In the genomic region with DNA sequence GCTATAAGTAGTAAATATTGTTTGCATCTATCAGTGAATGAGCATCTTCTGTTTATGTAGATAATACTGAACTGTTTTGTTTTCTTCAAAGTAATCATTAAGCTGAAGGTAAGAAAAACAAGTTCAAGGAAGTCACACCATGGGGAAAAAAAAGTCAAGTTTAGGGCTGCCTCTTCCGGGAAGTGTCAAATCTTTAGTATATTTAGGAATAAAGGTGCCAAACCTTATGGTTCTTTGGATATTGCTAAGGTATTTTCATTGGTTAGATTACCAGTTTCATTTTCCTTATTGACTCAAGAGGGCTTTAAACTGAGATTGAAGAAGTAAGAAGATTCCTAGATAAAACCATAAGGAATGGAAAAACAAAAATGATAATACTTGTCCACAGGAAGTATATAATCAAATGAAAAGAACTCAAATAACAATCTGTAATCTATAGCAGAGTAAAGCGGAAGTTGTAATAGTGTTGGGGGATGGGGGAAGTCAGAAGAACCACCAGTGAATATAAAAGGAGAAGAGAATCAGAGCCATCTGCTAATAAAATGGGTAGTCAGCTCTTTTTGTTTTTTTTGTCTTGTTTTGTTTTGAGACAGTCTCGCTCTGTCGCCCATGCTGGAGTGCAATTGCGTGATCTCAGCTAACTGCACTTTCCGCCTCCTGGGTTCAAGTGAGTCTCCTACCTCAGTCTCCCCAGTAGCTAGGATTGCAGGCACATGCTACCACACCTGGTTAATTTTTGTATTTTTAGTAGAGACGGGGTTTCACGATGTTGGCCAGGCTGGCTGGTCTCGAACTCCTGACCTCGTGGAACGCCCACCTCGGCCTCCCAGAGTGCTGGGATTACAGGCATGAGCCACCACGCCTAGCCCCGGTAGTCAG, we compare ENCODE assay signal across 8 cellular contexts. TPM values are rescaled to one million over a fixed set of nuclear protein-coding genes. Genes with fewer than 3 reads are reported as not detected.
DNase-seq lines count a peak whose midpoint lies in the region; ATAC-seq and TF ChIP-seq lines count a peak whose summit lies in the region.

No MANE protein-coding gene starts in this region.

- ATAC-seq in HG03460 (IDR thresholded peaks at IDR 0.05; ENCODE audit: unreplicated experiment): no peak

- H3K4me1 ChIP-seq in spleen: peaks cover 15 to 87% (median 66%) of the 10 kb centered on the region in 6 donors

- H3K27me3 ChIP-seq in spleen (replicated peaks in 1 of 7): no peaks in the 10 kb centered on the region

- WGBS in spleen, 5 donors: 55 to 68% (median 65%) methylated on average over 14 of the region's 14 CpGs

- no peaks in the 10 kb centered on the region for H3K9me3 ChIP-seq in spleen

- intact Hi-C loops in spleen (cut with DNase I; ENCODE audit: low total_unique reads): loop anchor here (10.0 kb wide), 1 partner anchor 60 kb away; no protein-coding TSS in a partner anchor

- TF ChIP-seq POLR2A in GM19099 (IDR thresholded peaks at IDR 0.05; ENCODE audit: extremely low read depth, insufficient read length, low read depth) (peak; percentile 17), spleen (IDR thresholded peaks at IDR 0.05) (peak in 1 of 3 donors; percentile 5)

- H3K4me3 ChIP-seq in epithelial cell of proximal tubule (ENCODE audit: low read depth, low read length) (peak overlapping the region; percentile 93), spleen (peak overlapping the region; percentile 70 to 91 (median 76))

- H3K36me3 ChIP-seq in spleen: peaks cover 0 to 41% (median 18%) of the 10 kb centered on the region in 6 donors

- TF ChIP-seq CTCF in epithelial cell of proximal tubule (conservative IDR thresholded peaks at IDR 0.05; ENCODE audit: low read depth, low read length) (no peak), spleen (IDR thresholded peaks at IDR 0.05 in 8 of 11, conservative IDR thresholded peaks at IDR 0.05 in 3 of 11) (no peak)

- H3K27ac ChIP-seq in spleen: peak overlapping the region; percentile 94 to 99 (median 98)

- DNase-seq in SK-MEL-5 (ENCODE audit: low read depth, low spot score): peak; percentile 24
- no peak for DNase-seq in epithelial cell of proximal tubule (ENCODE audit: low read depth)
- DNase-seq in spleen: peak; percentile 80
- DNase-seq in SW480 (ENCODE audit: low spot score): no peak
- DNase-seq in HPDE6-E6E7 (ENCODE audit: extremely low spot score): no peak
- no peak for DNase-seq in AG08395 (ENCODE audit: low spot score)

- in situ Hi-C loops in SK-MEL-5 (cut with HindIII; ENCODE audit: low pct_unique_long_range_greater_than_20kb, low sequenced_read_pairs): no loop called here

RNA-seq across cellular contexts. Expression of gene ATM, which starts 2.3 kb away (rescaled TPM):
- total RNA-seq in SK-MEL-5 (2014; rRNA removed; shearing (Covaris generic)): 142 and 156 TPM in 2 replicates
- polyA plus RNA-seq in SK-MEL-5 (2015; cell fraction: cytosol; rRNA removed): 65.5 and 65.8 TPM in 2 replicates
- polyA plus RNA-seq in SK-MEL-5 (2015; cell fraction: nucleus; rRNA removed): 420 and 472 TPM in 2 replicates
- total RNA-seq in epithelial cell of proximal tubule (21.0 and 29.4 TPM in 2 replicates), spleen (100 to 1,000 TPM; 186 to 408 (median 235) TPM)
- 10 to 100 TPM; 33.1 to 54.3 (median 37.6) TPM for polyA plus RNA-seq in spleen

RNA-seq across cellular contexts. Expression of gene NPAT, which starts 2.7 kb away (rescaled TPM):
- total RNA-seq in SK-MEL-5 (2014; rRNA removed; shearing (Covaris generic)): 25.4 and 26.6 TPM in 2 replicates
- polyA plus RNA-seq in SK-MEL-5 (2015; cell fraction: cytosol; rRNA removed): 12.5 and 17.5 TPM in 2 replicates
- 41.8 and 42.5 TPM in 2 replicates for polyA plus RNA-seq in SK-MEL-5 (2015; cell fraction: nucleus; rRNA removed)
- total RNA-seq in epithelial cell of proximal tubule (8.8 and 9.6 TPM in 2 replicates), spleen (10 to 100 TPM; 24.2 to 40.8 (median 29.6) TPM)
- 1 to 10 TPM; 4.5 to 4.9 (median 4.5) TPM for polyA plus RNA-seq in spleen

Comparison
In these comparisons a context has a peak if more than half of its experiments do, and no peak if none do; other contexts are left out.
1. DNase-seq: peak in SK-MEL-5 (single experiment) and spleen (single experiment); none in epithelial cell of proximal tubule (single experiment), SW480 (single experiment), HPDE6-E6E7 (single experiment) and AG08395 (single experiment).